In genomic region chr11:58963551-58964075, GRCh38 we compare ENCODE assay signal across 11 cellular contexts. TPM values are rescaled to one million over a fixed set of nuclear protein-coding genes. Genes with fewer than 3 reads are reported as not detected.
DNase-seq lines count a peak whose midpoint lies in the region; ATAC-seq and TF ChIP-seq lines count a peak whose summit lies in the region.
"Had no signal": no experiment of that assay in that cellular context is flagged by ENCODE, and none has a peak within 500 bp of the region (broad histone marks: within the 10 kb centered on the region; RNA-seq: fewer than 3 reads in every experiment).

No MANE protein-coding gene starts in this region.

- CTCF ChIA-PET in BJ (lab: Yijun Ruan, JAX), result interaction anchor here (0.9 to 1.0 kb wide), 2 partner anchors 14 to 313 kb away, joined by 3 to 4 read pairs; no protein-coding TSS in a partner anchor

- no peaks in the 10 kb centered on the region for H3K9me3 Mint-ChIP-seq in neural crest cell

- H3K27me3 Mint-ChIP-seq in neural crest cell (ENCODE audit: low read depth), result peaks cover 10% of the 10 kb centered on the region

- no peak overlapping the region for H3K27ac Mint-ChIP-seq in neural crest cell (ENCODE audit: unreplicated experiment)

- ATAC-seq in GM21447 (IDR thresholded peaks at IDR 0.05; ENCODE audit: unreplicated experiment), result no peak

- H3K27ac ChIP-seq in dorsolateral prefrontal cortex, result no peak overlapping the region

- H3K4me3 ChIP-seq in BJ (ENCODE audit: low read depth, low read length), result peak overlapping the region; percentile 20
- H3K4me3 ChIP-seq in dorsolateral prefrontal cortex, result peak overlapping the region in 15 of 59 donors; percentile 2 to 37 (median 22)

- peaks cover 4% of the 10 kb centered on the region; the same call in 1 of the 2 replicates for H3K27me3 ChIP-seq in BJ (ENCODE audit: control insufficient read depth, insufficient read depth, low read length)
- H3K27me3 ChIP-seq in dorsolateral prefrontal cortex, result peaks cover 0 to 66% (median 17%) of the 10 kb centered on the region in 45 donors

- no peaks in the 10 kb centered on the region for H3K36me3 Mint-ChIP-seq in neural crest cell (ENCODE audit: low read depth)

- TF ChIP-seq CTCF in BJ (IDR thresholded peaks at IDR 0.05; ENCODE audit: insufficient read depth, low read depth, low read length), result peak; percentile 57
- TF ChIP-seq CTCF in neural crest cell (conservative IDR thresholded peaks at IDR 0.05), result no peak
- TF ChIP-seq CTCF in dorsolateral prefrontal cortex (IDR thresholded peaks at IDR 0.05 in 54 of 56, conservative IDR thresholded peaks at IDR 0.05 in 2 of 56; ENCODE audit: low read depth in 1 of 56, partially characterized antibody in 56 of 56), result no peak

- in situ Hi-C loops in SK-MEL-5 (cut with HindIII; ENCODE audit: low pct_unique_long_range_greater_than_20kb, low sequenced_read_pairs), result no loop called here

- H3K36me3 ChIP-seq in BJ (ENCODE audit: control insufficient read depth, insufficient read depth, low read length), result no peaks in the 10 kb centered on the region

- peak; percentile 13 for DNase-seq in BJ (ENCODE audit: low read depth)
- DNase-seq in SK-MEL-5 (ENCODE audit: low read depth, low spot score), result peak; percentile 44
- peak; percentile 24 for DNase-seq in fibroblast of the conjunctiva (ENCODE audit: low read depth)
- no peak for DNase-seq in neural crest cell (ENCODE audit: low read depth, low spot score)
- DNase-seq in NCI-H1417 (lab: John Stamatoyannopoulos, UW), result no peak
- no peak for DNase-seq in dorsolateral prefrontal cortex
- no peak for DNase-seq in activated CD4-positive, alpha-beta T cell treated with anti-CD3 and anti-CD28 coated beads for 4 hours
- DNase-seq: activated CD4-positive, CD25-positive, alpha-beta regulatory T cell; NK-92 treated with Interleukin-12 subunit alpha and Interleukin-12 subunit beta, amount 100 ng/mL, for 24 hours had no signal

- no peaks in the 10 kb centered on the region for H3K4me1 Mint-ChIP-seq in neural crest cell

- peak overlapping the region; percentile 46 for H3K4me3 Mint-ChIP-seq in neural crest cell

- POLR2A ChIA-PET in BJ (lab: Charles Lee), result no interaction called here

- intact Hi-C loops in dorsolateral prefrontal cortex (cut with DNase I), result no loop called here

RNA-seq across cellular contexts. Expression of gene GLYATL1, which starts 24.3 kb away (rescaled TPM):
- polyA plus RNA-seq in BJ (2011; rRNA removed), result 0.26 and 0.49 TPM in 2 replicates
- polyA minus RNA-seq in BJ (2011; rRNA and poly(A)+ RNA removed), result 0.52 TPM in 1 of 2 replicates, not detected in the other
- not detected in 2 replicates for total RNA-seq in SK-MEL-5 (2014; rRNA removed; shearing (Covaris generic))
- polyA plus RNA-seq in SK-MEL-5 (2015; cell fraction: cytosol; rRNA removed), result not detected in 2 replicates
- not detected in 2 replicates for polyA plus RNA-seq in SK-MEL-5 (2015; cell fraction: nucleus; rRNA removed)
- total RNA-seq in neural crest cell (1.9 and 2.7 TPM in 2 replicates), dorsolateral prefrontal cortex (1 to 10 TPM in 21 of 120 experiments, under 1 TPM in 60, not detected in 39; 0.18 to 3.9 (median 0.76) TPM)
- total RNA-seq: mesenteric fat pad had no signal

Comparison
In these comparisons a context has a peak if more than half of its experiments do, and no peak if none do; other contexts are left out.
1. DNase-seq: peak in BJ (single experiment), SK-MEL-5 (single experiment) and fibroblast of the conjunctiva (single experiment); none in neural crest cell (single experiment), NCI-H1417 (0 of 3), dorsolateral prefrontal cortex (0 of 10) and activated CD4-positive, alpha-beta T cell treated with anti-CD3 and anti-CD28 coated beads for 4 hours (0 of 2).